In the genomic region with DNA sequence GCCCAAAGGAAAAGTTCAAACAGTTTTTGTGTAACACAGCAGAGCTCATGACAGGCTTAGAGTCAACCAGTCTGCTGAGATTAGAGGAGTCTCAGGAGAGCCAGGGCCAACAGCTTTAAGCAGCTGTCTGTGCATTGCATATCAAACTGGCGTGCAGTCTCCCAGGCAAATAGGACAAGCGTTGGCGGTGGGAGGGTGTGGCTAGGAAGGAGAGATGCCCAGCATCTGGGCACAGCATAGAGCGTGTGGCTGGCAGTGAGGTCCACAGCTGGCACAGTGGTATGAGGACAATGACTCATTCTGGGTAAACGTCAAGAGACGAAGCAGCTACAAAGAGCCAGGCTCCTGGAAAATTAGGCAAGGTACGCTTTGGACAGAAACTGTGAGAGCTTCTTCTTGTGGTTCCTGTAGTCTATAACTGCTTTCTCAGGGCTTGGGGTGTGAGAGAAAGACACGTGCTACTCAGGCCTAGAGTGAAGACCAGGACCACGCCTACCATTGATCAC, we compare ENCODE assay signal across 1 cellular context.
TF ChIP-seq lines count a peak whose summit lies in the region.

No MANE protein-coding gene starts in this region.

TF ChIP-seq in A549, 52 proteins besides CTCF, POLR2A, EP300 and RAD21 (continued from another document):
- TF ChIP-seq, protein P1, sequence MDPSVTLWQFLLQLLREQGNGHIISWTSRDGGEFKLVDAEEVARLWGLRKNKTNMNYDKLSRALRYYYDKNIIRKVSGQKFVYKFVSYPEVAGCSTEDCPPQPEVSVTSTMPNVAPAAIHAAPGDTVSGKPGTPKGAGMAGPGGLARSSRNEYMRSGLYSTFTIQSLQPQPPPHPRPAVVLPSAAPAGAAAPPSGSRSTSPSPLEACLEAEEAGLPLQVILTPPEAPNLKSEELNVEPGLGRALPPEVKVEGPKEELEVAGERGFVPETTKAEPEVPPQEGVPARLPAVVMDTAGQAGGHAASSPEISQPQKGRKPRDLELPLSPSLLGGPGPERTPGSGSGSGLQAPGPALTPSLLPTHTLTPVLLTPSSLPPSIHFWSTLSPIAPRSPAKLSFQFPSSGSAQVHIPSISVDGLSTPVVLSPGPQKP (IDR thresholded peaks at IDR 0.05; ENCODE audit: low read depth, low read length) = no peak
- TF ChIP-seq SMC3 (IDR thresholded peaks at IDR 0.05) = no peak
- TF ChIP-seq BHLHE40 (IDR thresholded peaks at IDR 0.05; ENCODE audit: low read depth, low read length) = no peak
- TF ChIP-seq GATA3 (IDR thresholded peaks at IDR 0.05; ENCODE audit: borderline replicate concordance) = no peak
- no peak for TF ChIP-seq MYC (IDR thresholded peaks at IDR 0.05; ENCODE audit: borderline replicate concordance, low read length)
- no peak for TF ChIP-seq CEBPB (IDR thresholded peaks at IDR 0.05)
